Comparison of ENCODE assay signal across 15 cellular contexts in the genomic region with DNA sequence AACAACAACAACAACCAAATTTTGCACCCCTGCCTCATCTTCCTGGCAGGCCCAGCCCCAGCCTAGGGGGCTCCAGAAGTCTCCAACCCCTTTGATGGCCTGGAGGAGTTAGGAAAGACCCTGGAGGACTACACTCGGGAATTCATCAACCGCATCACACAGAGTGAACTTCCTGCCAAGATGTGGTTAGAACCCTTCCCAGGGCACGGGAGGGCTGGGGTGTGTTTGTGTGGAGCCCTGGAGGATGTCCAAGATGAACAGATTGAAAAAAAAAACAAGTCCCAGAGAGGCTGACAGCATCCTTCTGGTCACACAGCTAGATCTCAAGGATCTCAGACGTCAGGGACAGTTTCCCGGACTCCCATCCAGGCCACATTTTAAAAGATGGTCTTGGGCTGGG. TPM values are rescaled to one million over a fixed set of nuclear protein-coding genes. Genes with fewer than 3 reads are reported as not detected.
DNase-seq lines count a peak whose midpoint lies in the region; ATAC-seq and TF ChIP-seq lines count a peak whose summit lies in the region.
"Had no signal": no experiment of that assay in that cellular context is flagged by ENCODE, and none has a peak within 500 bp of the region (broad histone marks: within the 10 kb centered on the region; RNA-seq: fewer than 3 reads in every experiment).

No MANE protein-coding gene starts in this region.

- peaks cover 23% of the 10 kb centered on the region for H3K4me1 ChIP-seq in IMR-90 (ENCODE audit: control insufficient read depth, insufficient read depth, low read length)
- H3K4me1 ChIP-seq in right lobe of liver = peaks cover 0 to 76% (median 38%) of the 10 kb centered on the region in 4 donors
- no peaks in the 10 kb centered on the region for H3K4me1 ChIP-seq in CD4-positive, alpha-beta memory T cell (ENCODE audit: insufficient read depth, low read length)

- H3K4me1 Mint-ChIP-seq in CD4-positive, alpha-beta memory T cell = peaks cover 0 to 9% (median 4%) of the 10 kb centered on the region in 4 donors

- no peak overlapping the region; the same call in 1 of the 2 replicates for H3K14ac ChIP-seq in IMR-90 (replicated peaks; ENCODE audit: low read depth, low read length)

- no peak overlapping the region for H3K56ac ChIP-seq in IMR-90 (ENCODE audit: extremely low read depth, insufficient read depth, low read length)

- H3K4me3 Mint-ChIP-seq in CD4-positive, alpha-beta memory T cell = no peak overlapping the region
- H3K4me3 Mint-ChIP-seq: activated CD8-positive, alpha-beta memory T cell treated with anti-CD3 and anti-CD28 coated beads, Interleukin-2, amount 10 ng/mL, durations not matched to agents 7 days and 5 days; neural crest cell; stimulated activated naive CD8-positive, alpha-beta T cell treated with anti-CD3 and anti-CD28 coated beads, Interleukin-15, Interleukin-2, amounts not matched to agents 100 ng/mL and 50 ng/mL, for 24 hours had no signal

- peak overlapping the region; percentile 24; the same call in 1 of the 2 replicates for H3K18ac ChIP-seq in IMR-90 (ENCODE audit: low read depth, low read length)

- H2BK120ac ChIP-seq in IMR-90 (ENCODE audit: low read depth, low read length) = no peak overlapping the region

- intact Hi-C loops in IMR-90 (cut with micrococcal nuclease) (no loop called here), right lobe of liver (cut with DNase I) (no loop called here), cardiac septum (cut with DNase I) (no loop called here)
- intact Hi-C loops in CD4-positive, alpha-beta memory T cell (cut with micrococcal nuclease) = no loop called here

- TF ChIP-seq RAD21 in IMR-90 (IDR thresholded peaks at IDR 0.05; ENCODE audit: low read length) = no peak

- H3K9ac ChIP-seq in IMR-90 (ENCODE audit: low read depth, low read length) = no peak overlapping the region

- H4K5ac ChIP-seq in IMR-90 (ENCODE audit: low read depth, low read length) = no peak overlapping the region; the same call in 1 of the 2 replicates

- 0 out of 2 replicates have a peak overlapping the region, but pooled peaks have one; percentile 17 for H2BK20ac ChIP-seq in IMR-90 (ENCODE audit: low read depth, low read length)

- DNase-seq in ACHN = peak; percentile 35
- peak; percentile 59 for DNase-seq in IMR-90
- peak; percentile 83 to 94 for DNase-seq in cardiac fibroblast (ENCODE audit: low read depth in 2 of 2)
- no peak for DNase-seq in right lobe of liver
- no peak for DNase-seq in T-helper 9 cell
- no peak for DNase-seq in CD4-positive, alpha-beta memory T cell
- no peak for DNase-seq in foreskin melanocyte
- DNase-seq in cardiac septum (ENCODE audit: low spot score) = no peak

- CTCF ChIA-PET in IMR-90 (lab: Yijun Ruan, JAX) = no interaction called here
- CTCF ChIA-PET in CD4-positive, alpha-beta memory T cell (lab: Charles Lee; ENCODE audit: partially characterized antibody) = no interaction called here

- ATAC-seq in IMR-90 (ENCODE audit: low read depth) = peak; percentile 18
- ATAC-seq in right lobe of liver = no peak

- in situ Hi-C loops in ACHN (cut with HindIII; ENCODE audit: low pct_ligation_motif_present, low pct_unique_long_range_greater_than_20kb, low sequenced_read_pairs) (no loop called here), IMR-90 (cut with MboI; ENCODE audit: low sequenced_read_pairs) (no loop called here)

- no peak overlapping the region for H4K91ac ChIP-seq in IMR-90 (ENCODE audit: insufficient read depth, low read depth, low read length)

- dilution Hi-C loops in IMR-90 (cut with HindIII; ENCODE audit: low sequenced_read_pairs, unreplicated experiment) = no loop called here

- no peak for TF ChIP-seq POLR2A in IMR-90 (IDR thresholded peaks at IDR 0.05; ENCODE audit: low read depth, low read length)
- no peak for TF ChIP-seq POLR2A in right lobe of liver (IDR thresholded peaks at IDR 0.05)

- no peaks in the 10 kb centered on the region for H3K36me3 Mint-ChIP-seq in CD4-positive, alpha-beta memory T cell
- H3K36me3 Mint-ChIP-seq: activated CD8-positive, alpha-beta memory T cell treated with anti-CD3 and anti-CD28 coated beads, Interleukin-2, amount 10 ng/mL, durations not matched to agents 7 days and 5 days; WTC11 had no signal

- no peak overlapping the region for H3K23ac ChIP-seq in IMR-90 (ENCODE audit: low read depth, low read length)

- H3K27ac Mint-ChIP-seq in CD4-positive, alpha-beta memory T cell = no peak overlapping the region
- H3K27ac Mint-ChIP-seq: activated CD8-positive, alpha-beta memory T cell treated with anti-CD3 and anti-CD28 coated beads, Interleukin-2, amount 10 ng/mL, durations not matched to agents 7 days and 5 days; stimulated activated naive CD8-positive, alpha-beta T cell treated with anti-CD3 and anti-CD28 coated beads, Interleukin-15, Interleukin-2, amounts not matched to agents 100 ng/mL and 50 ng/mL, for 24 hours; WTC11 had no signal

- H3K9me1 ChIP-seq in IMR-90 (ENCODE audit: insufficient read depth, low read length) = no peaks in the 10 kb centered on the region

- H2BK5ac ChIP-seq in IMR-90 (ENCODE audit: low read depth, low read length, poor library complexity, severe bottlenecking) = no peak overlapping the region

- H3K36me3 ChIP-seq in IMR-90 (ENCODE audit: control insufficient read depth, insufficient read depth, low read length) = no peaks in the 10 kb centered on the region
- no peaks in the 10 kb centered on the region for H3K36me3 ChIP-seq in right lobe of liver
- no peaks in the 10 kb centered on the region for H3K36me3 ChIP-seq in CD4-positive, alpha-beta memory T cell (ENCODE audit: insufficient read depth, low read length)

- peak overlapping the region; percentile 18; the same call in 1 of the 2 replicates for H3K27ac ChIP-seq in IMR-90 (ENCODE audit: insufficient read depth, low read length)
- peak overlapping the region; percentile 43 to 88 (median 85) for H3K27ac ChIP-seq in right lobe of liver
- H3K27ac ChIP-seq in CD4-positive, alpha-beta memory T cell (ENCODE audit: low read depth, low read length) = no peak overlapping the region
- H3K27ac ChIP-seq: skin epidermis had no signal

- H4K20me1 ChIP-seq in IMR-90 (ENCODE audit: insufficient read depth, low read length) = no peaks in the 10 kb centered on the region

- peaks cover 10 to 19% of the 10 kb centered on the region in 2 donors for H3K27me3 Mint-ChIP-seq in CD4-positive, alpha-beta memory T cell

- no peak overlapping the region for H3K4ac ChIP-seq in IMR-90 (ENCODE audit: low read depth, low read length)

- H3K4me3 ChIP-seq in IMR-90 (ENCODE audit: insufficient read depth, low read depth, low read length) = no peak overlapping the region
- no peak overlapping the region for H3K4me3 ChIP-seq in cardiac fibroblast (replicated peaks in 1 of 2; ENCODE audit: low read depth in 2 of 2, low read length in 2 of 2)
- peak overlapping the region in 2 of 3 donors; percentile 30 to 43 for H3K4me3 ChIP-seq in right lobe of liver
- no peak overlapping the region for H3K4me3 ChIP-seq in CD4-positive, alpha-beta memory T cell (ENCODE audit: low read length in 2 of 2)

- H4K8ac ChIP-seq in IMR-90 (ENCODE audit: low read depth in 2 of 2, low read length in 2 of 2) = peak overlapping the region in 1 of 2 experiments; percentile 44; a peak in 1 of 4 replicates

- H3K9me3 Mint-ChIP-seq in CD4-positive, alpha-beta memory T cell = no peaks in the 10 kb centered on the region
- H3K9me3 Mint-ChIP-seq: neural crest cell; stimulated activated naive CD8-positive, alpha-beta T cell treated with anti-CD3 and anti-CD28 coated beads, Interleukin-15, Interleukin-2, amounts not matched to agents 100 ng/mL and 50 ng/mL, for 24 hours; WTC11 had no signal

- H3K9me3 ChIP-seq in IMR-90 (ENCODE audit: control insufficient read depth, insufficient read depth, low read length) = no peaks in the 10 kb centered on the region
- no peaks in the 10 kb centered on the region for H3K9me3 ChIP-seq in right lobe of liver
- H3K9me3 ChIP-seq in CD4-positive, alpha-beta memory T cell (ENCODE audit: control insufficient read depth in 1 of 2, low read length in 2 of 2) = no peaks in the 10 kb centered on the region

- no peak overlapping the region; the same call in 1 of the 2 replicates for H3K4me2 ChIP-seq in IMR-90 (ENCODE audit: low read depth, low read length)

- H2AK5ac ChIP-seq in IMR-90 (ENCODE audit: low read depth, low read length) = no peak overlapping the region; the same call in 1 of the 2 replicates

- peak overlapping the region; percentile 39 for H2AFZ ChIP-seq in IMR-90 (replicated peaks; ENCODE audit: low read length, poor library complexity)

- no peak overlapping the region for H2AK9ac ChIP-seq in IMR-90 (replicated peaks; ENCODE audit: low read depth, low read length, poor library complexity)

- H3K27me3 ChIP-seq in IMR-90 (ENCODE audit: control insufficient read depth, insufficient read depth, low read length) (peaks cover 3% of the 10 kb centered on the region), right lobe of liver (no peaks in the 10 kb centered on the region)
- H3K27me3 ChIP-seq in CD4-positive, alpha-beta memory T cell (ENCODE audit: insufficient read depth, low read length) = no peaks in the 10 kb centered on the region

- no CpG with 5 or more reads among the region's 5 CpGs for WGBS in IMR-90 (ENCODE audit: extremely low coverage in 2 of 2, insufficient read length in 1 of 2), 2 experiments
- WGBS in right lobe of liver (ENCODE audit: insufficient coverage, low coverage, low lambda C conversion rate, missing lambda C conversion rate) = 3% methylated on average over 3 of the region's 5 CpGs

- H2BK15ac ChIP-seq in IMR-90 (ENCODE audit: low read depth, low read length) = no peak overlapping the region

- TF ChIP-seq CTCF in IMR-90 (conservative IDR thresholded peaks at IDR 0.05; ENCODE audit: low read depth, low read length) = no peak
- no peak for TF ChIP-seq CTCF in cardiac fibroblast (IDR thresholded peaks at IDR 0.05; ENCODE audit: low read depth, low read length)
- no peak for TF ChIP-seq CTCF in right lobe of liver (IDR thresholded peaks at IDR 0.05)

- POLR2A ChIA-PET in IMR-90 (lab: Charles Lee; ENCODE audit: unreplicated experiment) = no interaction called here
- POLR2A ChIA-PET in CD4-positive, alpha-beta memory T cell (lab: Charles Lee; ENCODE audit: partially characterized antibody) = no interaction called here

- H3K79me1 ChIP-seq in IMR-90 (ENCODE audit: low read depth in 1 of 2, low read length in 2 of 2) = no peaks in the 10 kb centered on the region

- no TSS peak for BruUV-seq in IMR-90 (replicated peaks; lab: Mats Ljungman, UMichigan)

RNA-seq across cellular contexts. Expression of a gene that starts 13.3 kb away (rescaled TPM):
- total RNA-seq in IMR-90 (2012; rRNA removed) (not detected in 2 replicates), right lobe of liver (1,000 to 10,000 TPM; 4,903 to 7,393 (median 5,741) TPM), cardiac septum (7.3 TPM)
- polyA plus RNA-seq in IMR-90 (2012; rRNA removed) = 1.1 and 1.4 TPM in 2 replicates
- 1.8 and 2.4 TPM in 2 replicates for polyA plus RNA-seq in IMR-90 (2012; cell fraction: cytosol; rRNA removed)
- polyA plus RNA-seq in IMR-90 (2012; cell fraction: nucleus; rRNA removed; ENCODE audit: low replicate concordance) = 0.34 TPM in 1 of 2 replicates, not detected in the other
- 1 to 10 TPM; 6.4 to 7.0 TPM for total RNA-seq in CD4-positive, alpha-beta memory T cell
- polyA plus RNA-seq in CD4-positive, alpha-beta memory T cell = not detected

RNA-seq across cellular contexts. Expression of a gene that starts 14.3 kb away (rescaled TPM):
- not detected in 2 replicates for total RNA-seq in IMR-90 (2012; rRNA removed)
- not detected in 2 replicates for polyA plus RNA-seq in IMR-90 (2012; rRNA removed)
- polyA plus RNA-seq in IMR-90 (2012; cell fraction: cytosol; rRNA removed) = not detected in 2 replicates
- polyA plus RNA-seq in IMR-90 (2012; cell fraction: nucleus; rRNA removed; ENCODE audit: low replicate concordance) = not detected in 2 replicates
- total RNA-seq in right lobe of liver = 100 to 1,000 TPM in 5 of 6 experiments, 10 to 100 TPM in 1; 55.6 to 462 (median 203) TPM
- total RNA-seq in CD4-positive, alpha-beta memory T cell = not detected
- polyA plus RNA-seq in CD4-positive, alpha-beta memory T cell = not detected
- not detected for total RNA-seq in cardiac septum
- total RNA-seq: A673; activated CD8-positive, alpha-beta memory T cell treated with anti-CD3 and anti-CD28 coated beads, Interleukin-2, amount 10 ng/mL, durations not matched to agents 7 days and 5 days; lung microvascular endothelial cell; neural crest cell; WTC11 had no signal

RNA-seq across cellular contexts. Expression of a gene that starts 18.1 kb away (rescaled TPM):
- total RNA-seq in IMR-90 (2012; rRNA removed) = not detected in 2 replicates
- not detected in 2 replicates for polyA plus RNA-seq in IMR-90 (2012; rRNA removed)
- not detected in 2 replicates for polyA plus RNA-seq in IMR-90 (2012; cell fraction: cytosol; rRNA removed)
- not detected in 2 replicates for polyA plus RNA-seq in IMR-90 (2012; cell fraction: nucleus; rRNA removed; ENCODE audit: low replicate concordance)
- 1,000 to 10,000 TPM; 1,740 to 7,868 (median 2,043) TPM for total RNA-seq in right lobe of liver
- under 1 TPM in 1 of 2 experiments, not detected in 1; 0.49 TPM for total RNA-seq in CD4-positive, alpha-beta memory T cell
- not detected for polyA plus RNA-seq in CD4-positive, alpha-beta memory T cell
- total RNA-seq in cardiac septum = not detected
- total RNA-seq: A673; activated CD8-positive, alpha-beta memory T cell treated with anti-CD3 and anti-CD28 coated beads, Interleukin-2, amount 10 ng/mL, durations not matched to agents 7 days and 5 days; lung microvascular endothelial cell; neural crest cell had no signal

RNA-seq across cellular contexts. Expression of a gene that starts 22.1 kb away (rescaled TPM):
- total RNA-seq in IMR-90 (2012; rRNA removed) (0.18 TPM in 1 of 2 replicates, not detected in the other), right lobe of liver (1,000 to 10,000 TPM; 3,480 to 8,780 (median 4,667) TPM), cardiac septum (26.6 TPM)
- 2.0 and 2.5 TPM in 2 replicates for polyA plus RNA-seq in IMR-90 (2012; rRNA removed)
- polyA plus RNA-seq in IMR-90 (2012; cell fraction: cytosol; rRNA removed) = 5.1 and 12.1 TPM in 2 replicates
- polyA plus RNA-seq in IMR-90 (2012; cell fraction: nucleus; rRNA removed; ENCODE audit: low replicate concordance) = 6.2 and 7.9 TPM in 2 replicates
- total RNA-seq in CD4-positive, alpha-beta memory T cell = 10 to 100 TPM in 1 of 2 experiments, 1 to 10 TPM in 1; 9.0 to 11.9 TPM
- polyA plus RNA-seq in CD4-positive, alpha-beta memory T cell = not detected

RNA-seq across cellular contexts. Expression of a gene that starts 27.4 kb away (rescaled TPM):
- total RNA-seq in IMR-90 (2012; rRNA removed) (23.8 and 27.8 TPM in 2 replicates), right lobe of liver (10 to 100 TPM; 78.7 to 90.6 (median 83.9) TPM), cardiac septum (87.4 TPM)
- 88.8 and 93.2 TPM in 2 replicates for polyA plus RNA-seq in IMR-90 (2012; rRNA removed)
- 39.8 and 96.7 TPM in 2 replicates for polyA plus RNA-seq in IMR-90 (2012; cell fraction: cytosol; rRNA removed)
- 148 and 302 TPM in 2 replicates for polyA plus RNA-seq in IMR-90 (2012; cell fraction: nucleus; rRNA removed; ENCODE audit: low replicate concordance)
- 10 to 100 TPM; 85.1 to 86.4 TPM for total RNA-seq in CD4-positive, alpha-beta memory T cell
- polyA plus RNA-seq in CD4-positive, alpha-beta memory T cell = 10 to 100 TPM; 16.6 to 27.5 TPM

Comparison
In these comparisons a context has a peak if more than half of its experiments do, and no peak if none do; other contexts are left out.
1. DNase-seq: peak in ACHN (single experiment), IMR-90 (single experiment) and cardiac fibroblast (2 of 2); none in right lobe of liver (0 of 3), T-helper 9 cell (single experiment), CD4-positive, alpha-beta memory T cell (0 of 5), foreskin melanocyte (single experiment) and cardiac septum (single experiment).
2. H3K4me3 ChIP-seq: peak in right lobe of liver (2 of 3); none in IMR-90 (single experiment), cardiac fibroblast (0 of 2) and CD4-positive, alpha-beta memory T cell (0 of 2).
3. RNA of a gene that starts 13.3 kb away (total RNA-seq): 4,903 to 7,393 TPM in right lobe of liver; 7.3 TPM in cardiac septum (single experiment), 6.4 to 7.0 TPM in CD4-positive, alpha-beta memory T cell and not detected in IMR-90; every median in the first group is over 100 times any median in the second.
4. RNA of a gene that starts 14.3 kb away (total RNA-seq): 55.6 to 462 TPM in right lobe of liver; not detected in IMR-90, not detected in CD4-positive, alpha-beta memory T cell and not detected in cardiac septum (single experiment); every median in the first group is over 10 times any median in the second.
5. RNA of a gene that starts 18.1 kb away (total RNA-seq): 1,740 to 7,868 TPM in right lobe of liver; 0.49 TPM in CD4-positive, alpha-beta memory T cell, not detected in IMR-90 and not detected in cardiac septum (single experiment); every median in the first group is over 1,000 times any median in the second.